In genomic region chr10:34494012-34494411, GRCh38 we compare ENCODE assay signal across 27 cellular contexts.
DNase-seq lines count a peak whose midpoint lies in the region; ATAC-seq and TF ChIP-seq lines count a peak whose summit lies in the region.
"Had no signal": no experiment of that assay in that cellular context is flagged by ENCODE, and none has a peak within 500 bp of the region (broad histone marks: within the 10 kb centered on the region; RNA-seq: fewer than 3 reads in every experiment).

No MANE protein-coding gene starts in this region.

- no peak overlapping the region for H3K4me3 ChIP-seq in breast epithelium
- H3K4me3 ChIP-seq in mammary epithelial cell (replicated peaks in 1 of 3; ENCODE audit: insufficient read depth in 1 of 3, low read depth in 2 of 3, low read length in 3 of 3): no peak overlapping the region
- H3K4me3 ChIP-seq in mucosa of descending colon: no peak overlapping the region
- H3K4me3 ChIP-seq in heart left ventricle: no peak overlapping the region
- H3K4me3 ChIP-seq: ascending aorta, gastrocnemius medialis, GM23338, prostate gland, transverse colon had no signal

- H3K4me1 ChIP-seq in breast epithelium (no peaks in the 10 kb centered on the region), mammary epithelial cell (ENCODE audit: insufficient read depth, low read length) (peaks cover 15% of the 10 kb centered on the region), mucosa of descending colon (ENCODE audit: low read depth) (no peaks in the 10 kb centered on the region), heart left ventricle (peaks cover 0 to 9% (median 0%) of the 10 kb centered on the region in 12 donors)
- H3K4me1 ChIP-seq: ascending aorta, prostate gland had no signal

- ATAC-seq in mucosa of descending colon (no peak), heart left ventricle (no peak), HG03521 (IDR thresholded peaks at IDR 0.05; ENCODE audit: unreplicated experiment) (no peak)
- ATAC-seq: activated T-helper 17 cell treated with anti-CD3 and anti-CD28 coated beads, Interleukin-2, amount 50 U/mL, for 72 hours; gastrocnemius medialis; GM23338 had no signal

- in situ Hi-C loops in mammary epithelial cell (cut with MboI; ENCODE audit: low sequenced_read_pairs in 2 of 2): no loop called here

- BruUV-seq in MCF 10A (replicated peaks; lab: Mats Ljungman, UMichigan) (no TSS peak), mammary epithelial cell (replicated peaks; lab: Mats Ljungman, UMichigan) (no TSS peak)

- peaks cover 15% of the 10 kb centered on the region for H3K36me3 Mint-ChIP-seq in MCF 10A (ENCODE audit: insufficient read depth, unreplicated experiment)
- H3K36me3 Mint-ChIP-seq: activated naive CD4-positive, alpha-beta T cell treated with anti-CD3 and anti-CD28 coated beads, Interleukin-2, amount 50 U/mL, for 24 hours; CD4-positive, alpha-beta memory T cell had no signal

- H3K9me3 Mint-ChIP-seq in MCF 10A (ENCODE audit: unreplicated experiment): no peaks in the 10 kb centered on the region
- H3K9me3 Mint-ChIP-seq: activated B cell treated with CpG ODN at 0.5 μM for 24 hours; activated naive CD4-positive, alpha-beta T cell treated with anti-CD3 and anti-CD28 coated beads, Interleukin-2, amount 50 U/mL, for 24 hours; activated T-helper 17 cell treated with anti-CD3 and anti-CD28 coated beads, Interleukin-2, amount 50 U/mL, for 72 hours; GM23338 had no signal

- H3K27ac ChIP-seq in breast epithelium: no peak overlapping the region
- H3K27ac ChIP-seq in mammary epithelial cell (ENCODE audit: insufficient read depth, low read depth, low read length): no peak overlapping the region
- no peak overlapping the region for H3K27ac ChIP-seq in heart left ventricle
- H3K27ac ChIP-seq: 22Rv1, ascending aorta, gastrocnemius medialis, prostate gland, transverse colon had no signal

- dilution Hi-C loops in mammary epithelial cell (cut with HindIII; ENCODE audit: low sequenced_read_pairs): no loop called here

- POLR2A ChIA-PET in MCF 10A (lab: Yijun Ruan, JAX): no interaction called here

- H3K27me3 ChIP-seq in breast epithelium: no peaks in the 10 kb centered on the region
- H3K27me3 ChIP-seq in mammary epithelial cell (ENCODE audit: insufficient read depth, low read length): no peaks in the 10 kb centered on the region
- no peaks in the 10 kb centered on the region for H3K27me3 ChIP-seq in heart left ventricle
- H3K27me3 ChIP-seq: ascending aorta, gastrocnemius medialis, transverse colon had no signal

- no peaks in the 10 kb centered on the region for H3K9me3 ChIP-seq in breast epithelium
- no peaks in the 10 kb centered on the region for H3K9me3 ChIP-seq in mammary epithelial cell (replicated peaks; ENCODE audit: insufficient read depth, low read length)
- H3K9me3 ChIP-seq in mucosa of descending colon: no peaks in the 10 kb centered on the region
- no peaks in the 10 kb centered on the region for H3K9me3 ChIP-seq in heart left ventricle
- H3K9me3 ChIP-seq: ascending aorta, gastrocnemius medialis, prostate gland, transverse colon had no signal

- DNase-seq in MCF 10A (ENCODE audit: unreplicated experiment): peak; percentile 81
- DNase-seq in breast epithelium (ENCODE audit: low spot score in 2 of 2): no peak
- peak; percentile 79 for DNase-seq in mammary epithelial cell
- DNase-seq in iris pigment epithelial cell (ENCODE audit: low read depth): peak; percentile 54
- no peak for DNase-seq in DMS 273 (lab: John Stamatoyannopoulos, UW; ENCODE audit: unreplicated experiment)
- no peak for DNase-seq in mucosa of descending colon
- DNase-seq in heart left ventricle: no peak
- DNase-seq: activated B cell treated with CpG ODN at 0.5 μM for 24 hours; activated CD4-positive, alpha-beta T cell treated with anti-CD3 and anti-CD28 coated beads, Interleukin-2, amount 50 U/mL, for 48 hours; activated CD8-positive, alpha-beta memory T cell treated with anti-CD3 and anti-CD28 coated beads, Interleukin-2, amount 50 U/mL, for 48 hours; AML-193; CD4-positive, alpha-beta memory T cell; cerebellar nuclear complex; gastrocnemius medialis; islet precursor cell; Karpas-422; NCI-H1694 treated with DMSO at 0.1 percent for 48 hours; NCI-H2171 treated with DMSO at 0.1 percent for 48 hours; stimulated activated CD8-positive, alpha-beta memory T cell treated with anti-CD3 and anti-CD28 coated beads, Interleukin-4, amount 100 ng/mL, for 48 hours; transverse colon had no signal

- no peak for TF ChIP-seq CTCF in MCF 10A (IDR thresholded peaks at IDR 0.05; ENCODE audit: unreplicated experiment)
- TF ChIP-seq CTCF in breast epithelium (IDR thresholded peaks at IDR 0.05): no peak
- no peak for TF ChIP-seq CTCF in mammary epithelial cell (conservative IDR thresholded peaks at IDR 0.05 in 1 of 2, IDR thresholded peaks at IDR 0.05 in 1 of 2; ENCODE audit: extremely low read depth in 1 of 2, insufficient read depth in 1 of 2, low read depth in 1 of 2, low read length in 2 of 2)
- no peak for TF ChIP-seq CTCF in mucosa of descending colon (IDR thresholded peaks at IDR 0.05)
- TF ChIP-seq CTCF in heart left ventricle (IDR thresholded peaks at IDR 0.05): no peak

- CTCF ChIA-PET in MCF 10A (lab: Yijun Ruan, JAX): no interaction called here
- CTCF ChIA-PET in mammary epithelial cell (lab: Charles Lee; ENCODE audit: low non-redundant PET): no interaction called here

- no peak overlapping the region for H3K4me3 Mint-ChIP-seq in MCF 10A (ENCODE audit: unreplicated experiment)
- H3K4me3 Mint-ChIP-seq: activated B cell treated with CpG ODN at 0.5 μM for 24 hours; activated naive CD4-positive, alpha-beta T cell treated with anti-CD3 and anti-CD28 coated beads, Interleukin-2, amount 50 U/mL, for 24 hours; activated T-helper 17 cell treated with anti-CD3 and anti-CD28 coated beads, Interleukin-2, amount 50 U/mL, for 72 hours; CD4-positive, alpha-beta memory T cell; GM23338 had no signal

- TF ChIP-seq POLR2A in breast epithelium (IDR thresholded peaks at IDR 0.05) (no peak), heart left ventricle (IDR thresholded peaks at IDR 0.05) (no peak)

- intact Hi-C loops in MCF 10A (cut with micrococcal nuclease) (loop anchor here (10.0 kb wide), 1 partner anchor 209 kb away; no protein-coding TSS in a partner anchor), breast epithelium (cut with DNase I; ENCODE audit: low total_unique reads) (no loop called here), mammary epithelial cell (cut with micrococcal nuclease) (no loop called here), mucosa of descending colon (cut with DNase I, micrococcal nuclease) (no loop called here), heart left ventricle (cut with DNase I) (no loop called here)

- H3K79me2 ChIP-seq in mammary epithelial cell (ENCODE audit: insufficient read depth, low read length): peaks cover 15% of the 10 kb centered on the region

- no peak overlapping the region for H3K4me2 ChIP-seq in mammary epithelial cell (ENCODE audit: insufficient read depth, low read depth, low read length)
- H3K4me2 ChIP-seq: GM23338 had no signal

- H3K27me3 Mint-ChIP-seq in MCF 10A (ENCODE audit: insufficient read depth, unreplicated experiment): no peaks in the 10 kb centered on the region
- H3K27me3 Mint-ChIP-seq: activated B cell treated with CpG ODN at 0.5 μM for 24 hours; activated naive CD4-positive, alpha-beta T cell treated with anti-CD3 and anti-CD28 coated beads, Interleukin-2, amount 50 U/mL, for 24 hours; activated T-helper 17 cell treated with anti-CD3 and anti-CD28 coated beads, Interleukin-2, amount 50 U/mL, for 72 hours had no signal

- no peaks in the 10 kb centered on the region for H3K36me3 ChIP-seq in breast epithelium
- H3K36me3 ChIP-seq in mammary epithelial cell (ENCODE audit: insufficient read depth, low read length): no peaks in the 10 kb centered on the region
- no peaks in the 10 kb centered on the region for H3K36me3 ChIP-seq in mucosa of descending colon (ENCODE audit: low read depth)
- no peaks in the 10 kb centered on the region for H3K36me3 ChIP-seq in heart left ventricle
- H3K36me3 ChIP-seq: ascending aorta, gastrocnemius medialis, prostate gland, transverse colon had no signal

- H4K20me1 ChIP-seq in mammary epithelial cell (ENCODE audit: insufficient read depth, low read length): no peaks in the 10 kb centered on the region

- no peak overlapping the region for H3K9ac ChIP-seq in mammary epithelial cell (ENCODE audit: insufficient read depth, low read length)

- 100% methylated on average over 5 of the region's 5 CpGs for WGBS in mammary epithelial cell (ENCODE audit: low coverage, missing lambda C conversion rate)
- WGBS in heart left ventricle, 4 donors: 95 to 98% (median 97%) methylated on average over 5 of the region's 5 CpGs

- H3K27ac Mint-ChIP-seq in MCF 10A (ENCODE audit: low read depth, unreplicated experiment): peak overlapping the region; percentile 12
- H3K27ac Mint-ChIP-seq: activated B cell treated with CpG ODN at 0.5 μM for 24 hours; activated naive CD4-positive, alpha-beta T cell treated with anti-CD3 and anti-CD28 coated beads, Interleukin-2, amount 50 U/mL, for 24 hours; activated T-helper 17 cell treated with anti-CD3 and anti-CD28 coated beads, Interleukin-2, amount 50 U/mL, for 72 hours; CD4-positive, alpha-beta memory T cell; GM23338 had no signal

- no peak overlapping the region for H2AFZ ChIP-seq in mammary epithelial cell (ENCODE audit: low read depth, low read length)
- H2AFZ ChIP-seq: GM23338 had no signal

- peaks cover 22% of the 10 kb centered on the region for H3K4me1 Mint-ChIP-seq in MCF 10A (ENCODE audit: insufficient read depth, unreplicated experiment)
- H3K4me1 Mint-ChIP-seq: activated B cell treated with CpG ODN at 0.5 μM for 24 hours; activated naive CD4-positive, alpha-beta T cell treated with anti-CD3 and anti-CD28 coated beads, Interleukin-2, amount 50 U/mL, for 24 hours; activated T-helper 17 cell treated with anti-CD3 and anti-CD28 coated beads, Interleukin-2, amount 50 U/mL, for 72 hours; CD4-positive, alpha-beta memory T cell had no signal

Comparison
In these comparisons a context has a peak if more than half of its experiments do, and no peak if none do; other contexts are left out.
1. DNase-seq: peak in MCF 10A (single experiment), mammary epithelial cell (single experiment) and iris pigment epithelial cell (single experiment); none in breast epithelium (0 of 2), DMS 273 (single experiment), mucosa of descending colon (0 of 3) and heart left ventricle (0 of 5).